8 cellular contexts compared by ENCODE assay signal in genomic region chr12:119659289-119659897, GRCh38. TPM values are rescaled to one million over a fixed set of nuclear protein-coding genes. Genes with fewer than 3 reads are reported as not detected.
A peak's percentile ranks its signal among the peaks of the same experiment; 100 is the strongest.
DNase-seq lines count a peak whose midpoint lies in the region; ATAC-seq, FAIRE-seq and TF ChIP-seq lines count a peak whose summit lies in the region.

No MANE protein-coding gene starts in this region.

- H3K27ac ChIP-seq in GM12878 (ENCODE audit: control insufficient read depth, insufficient read depth) = no peak overlapping the region
- no peak overlapping the region for H3K27ac ChIP-seq in left lung
- H3K27ac ChIP-seq in tibial nerve = no peak overlapping the region

- no peak for FAIRE-seq in GM12878 (lab: Jason Lieb, UNC)

- SMC1A ChIA-PET in GM12878 (lab: Charles Lee; ENCODE audit: uncharacterized antibody, unreplicated experiment) = interaction anchor here (1.2 kb wide), 1 partner anchor 11 kb away, joined by 6 read pairs; no protein-coding TSS in a partner anchor

- no TSS peak for BruUV-seq in GM12878 (replicated peaks; lab: Mats Ljungman, UMichigan)

- H3K4me1 ChIP-seq in GM12878 (ENCODE audit: control insufficient read depth, insufficient read depth, low read length) (no peaks in the 10 kb centered on the region), left lung (no peaks in the 10 kb centered on the region), tibial nerve (no peaks in the 10 kb centered on the region)

- H3K36me3 ChIP-seq in GM12878 (ENCODE audit: control insufficient read depth in 2 of 2, insufficient read depth in 2 of 2, low read length in 1 of 2) (no peaks in the 10 kb centered on the region), left lung (no peaks in the 10 kb centered on the region), tibial nerve (no peaks in the 10 kb centered on the region)

- H2AFZ ChIP-seq in GM12878 (ENCODE audit: control insufficient read depth, low read depth, low read length) = no peak overlapping the region

- H3K4me2 ChIP-seq in GM12878 (ENCODE audit: control insufficient read depth, insufficient read depth) = no peak overlapping the region

- TF ChIP-seq POLR2A in GM12878 (IDR thresholded peaks at IDR 0.05; ENCODE audit: low read depth, low read length) (no peak), tibial nerve (IDR thresholded peaks at IDR 0.05) (no peak)

- peak; percentile 82 to 90 (median 90) for TF ChIP-seq CTCF in GM12878 (IDR thresholded peaks at IDR 0.05 in 2 of 3, conservative IDR thresholded peaks at IDR 0.05 in 1 of 3; ENCODE audit: control insufficient read depth in 2 of 3, extremely low read depth in 1 of 3, insufficient read depth in 1 of 3, low read depth in 3 of 3, low read length in 3 of 3)
- TF ChIP-seq CTCF in left lung (IDR thresholded peaks at IDR 0.05) = peak; percentile 89
- peak; percentile 55 to 93 (median 81) for TF ChIP-seq CTCF in tibial nerve (IDR thresholded peaks at IDR 0.05)

- H3K27me3 ChIP-seq in GM12878 (replicated peaks in 1 of 2; ENCODE audit: control insufficient read depth in 2 of 2, insufficient read depth in 2 of 2, low read length in 1 of 2) (no peaks in the 10 kb centered on the region), left lung (no peaks in the 10 kb centered on the region), tibial nerve (no peaks in the 10 kb centered on the region)

- no peak for TF ChIP-seq EP300 in GM12878 (IDR thresholded peaks at IDR 0.05; ENCODE audit: borderline replicate concordance in 1 of 2, control insufficient read depth in 1 of 2, low read depth in 2 of 2, low read length in 2 of 2)
- TF ChIP-seq EP300 in tibial nerve (IDR thresholded peaks at IDR 0.05) = no peak

- peak; percentile 42 for TF ChIP-seq RAD21 in GM12878 (IDR thresholded peaks at IDR 0.05; ENCODE audit: insufficient read depth, low read depth, low read length)

- H3K9ac ChIP-seq in GM12878 (ENCODE audit: control insufficient read depth, insufficient read depth, low read length) = no peak overlapping the region

- no peak overlapping the region for H3K4me3 ChIP-seq in GM12878
- no peak overlapping the region for H3K4me3 ChIP-seq in left lung
- no peak overlapping the region for H3K4me3 ChIP-seq in tibial nerve

- H3K79me2 ChIP-seq in GM12878 (ENCODE audit: control insufficient read depth, insufficient read depth, low read length) = no peaks in the 10 kb centered on the region

- no peaks in the 10 kb centered on the region for H4K20me1 ChIP-seq in GM12878 (ENCODE audit: control insufficient read depth, insufficient read depth)

- ATAC-seq in HG02884 (IDR thresholded peaks at IDR 0.05; ENCODE audit: unreplicated experiment) = peak; percentile 55
- peak; percentile 87 for ATAC-seq in GM12878
- peak; percentile 77 for ATAC-seq in left lung

- DNase-seq in NCI-H187 treated with DMSO at 0.1 percent for 48 hours (lab: John Stamatoyannopoulos, UW) (peak; percentile 10), NCI-H187 (lab: John Stamatoyannopoulos, UW) (no peak), OCI-M1 (lab: John Stamatoyannopoulos, UW) (peak; percentile 74), GM12878 (ENCODE audit: low read depth, low spot score) (no peak), left lung (no peak), tibial nerve (ENCODE audit: low spot score in 2 of 2) (peak in 1 of 2 donors; percentile 56), GDM1 (lab: John Stamatoyannopoulos, UW) (no peak)

- H3K9me3 ChIP-seq in GM12878 (replicated peaks; ENCODE audit: control insufficient read depth, insufficient read depth, low read length) = no peaks in the 10 kb centered on the region
- peaks cover 0 to 4% of the 10 kb centered on the region in 2 donors for H3K9me3 ChIP-seq in left lung
- H3K9me3 ChIP-seq in tibial nerve = peaks cover 0 to 3% (median 0%) of the 10 kb centered on the region in 4 donors

- intact Hi-C loops in GM12878 (cut with micrococcal nuclease; ENCODE audit: unreplicated experiment) (no loop called here), left lung (cut with DNase I) (no loop called here)

- CTCF ChIA-PET in GM12878 (lab: Yijun Ruan, JAX) = interaction anchor here (0.7 to 2.5 kb wide), 13 partner anchors 8 to 217 kb away, joined by 3 to 23 read pairs (median 4); partner anchors contain the start of gene PRKAB1

- in situ Hi-C loops in GM12878 (cut with MboI) = loop anchor here (25.0 kb wide), 1 partner anchor 1522 kb away; the partner anchor contains the start of gene PEBP1

- POLR2A ChIA-PET in GM12878 (lab: Charles Lee) = no interaction called here

- RAD21 ChIA-PET in GM12878 (lab: Charles Lee; ENCODE audit: unreplicated experiment) = interaction anchor here (0.8 to 1.7 kb wide), 3 partner anchors 23 to 214 kb away, joined by 3 read pairs; no protein-coding TSS in a partner anchor

- 16% methylated on average over 6 of the region's 6 CpGs for WGBS in GM12878 (ENCODE audit: insufficient coverage, insufficient replicate concordance, low lambda C conversion rate, missing lambda C conversion rate)
- 43 to 46% methylated on average over 6 of the region's 6 CpGs for WGBS in tibial nerve, 2 donors

TF ChIP-seq in GM12878, 131 proteins besides CTCF, POLR2A, EP300 and RAD21:
- TF ChIP-seq ZNF592 (IDR thresholded peaks at IDR 0.05) = no peak
- TF ChIP-seq SMARCA5 (IDR thresholded peaks at IDR 0.05) = no peak
- TF ChIP-seq TAF1 (IDR thresholded peaks at IDR 0.05; ENCODE audit: borderline replicate concordance, low read depth, low read length) = no peak
- TF ChIP-seq JUND (IDR thresholded peaks at IDR 0.05; ENCODE audit: low read depth, low read length) = no peak
- TF ChIP-seq SMC3 (IDR thresholded peaks at IDR 0.05; ENCODE audit: borderline replicate concordance, low read length) = peak; percentile 43; the same call in 1 of the 2 replicates
- no peak for TF ChIP-seq SREBF2 (IDR thresholded peaks at IDR 0.05; ENCODE audit: low read length)
- no peak for TF ChIP-seq RAD51 (IDR thresholded peaks at IDR 0.05)
- no peak for TF ChIP-seq MYC (IDR thresholded peaks at IDR 0.05; ENCODE audit: insufficient read depth, insufficient read length, insufficient replicate concordance, low read length, severe bottlenecking)
- TF ChIP-seq STAT1 (conservative IDR thresholded peaks at IDR 0.05) = no peak
TF ChIP-seq in GM12878: peak in this region for 1.

RNA-seq across cellular contexts. Expression of gene PRKAB1, which starts 8.5 kb away (rescaled TPM):
- 65.6 and 71.3 TPM in 2 replicates for total RNA-seq in GM12878 (2013; cell fraction: nucleolus; rRNA removed)
- total RNA-seq in GM12878 (2014; rRNA removed) (37.4 and 39.6 TPM in 2 replicates), GM12878 (2014; rRNA removed; fragmentation: Illumina TruSeq; extraction: Trizol) (32.2 and 32.3 TPM in 2 replicates), GM12878 (2021) (49.9 and 51.1 TPM in 2 replicates), left lung (10 to 100 TPM; 31.8 to 53.3 TPM), tibial nerve (10 to 100 TPM; 24.5 to 40.6 (median 28.3) TPM)
- polyA plus RNA-seq in GM12878 (2011; ENCODE audit: low read depth) = 57.0 TPM
- polyA plus RNA-seq in GM12878 (2011; rRNA removed) (45.6 and 73.9 TPM in 2 replicates), GM12878 (2014; fragmentation: Illumina TruSeq; extraction: Trizol) (54.9 and 58.8 TPM in 2 replicates), GM12878 (2014; fragmentation: Nextera tagmentation; extraction: Ambion mirVana) (10 to 100 TPM; 24.6 to 28.8 TPM), GM12878 (2014; rRNA removed) (51.4 and 53.5 TPM in 2 replicates), GM12878 (2016; fragmentation: Nextera tagmentation; extraction: Ambion mirVana) (10 to 100 TPM; 73.6 to 85.0 TPM)
- polyA plus RNA-seq in GM12878 (2011; cell fraction: cytosol; rRNA removed) = 58.9 and 66.9 TPM in 2 replicates
- 93.5 and 94.4 TPM in 2 replicates for polyA plus RNA-seq in GM12878 (2011; cell fraction: nucleus; rRNA removed)
- polyA plus RNA-seq in GM12878 (2012) = 35.4 and 37.1 TPM in 2 replicates
- polyA minus RNA-seq in GM12878 (2011; rRNA and poly(A)+ RNA removed) = 48.6 and 51.9 TPM in 2 replicates
- polyA minus RNA-seq in GM12878 (2011; cell fraction: cytosol; rRNA and poly(A)+ RNA removed) = 29.2 and 30.6 TPM in 2 replicates
- 41.6 and 66.5 TPM in 2 replicates for polyA minus RNA-seq in GM12878 (2011; cell fraction: nucleus; rRNA and poly(A)+ RNA removed)

Comparison
In these comparisons a context has a peak if more than half of its experiments do, and no peak if none do; other contexts are left out.
1. DNase-seq: peak in NCI-H187 treated with DMSO at 0.1 percent for 48 hours (single experiment) and OCI-M1 (single experiment); none in NCI-H187 (0 of 2), GM12878 (single experiment), left lung (0 of 2) and GDM1 (single experiment).
2. Peak in every context shown above with its lines, with median percentiles within 50 percentile points of each other: ATAC-seq and CTCF ChIP-seq.